ENCODE assay signal across 17 cellular contexts in the genomic region with DNA sequence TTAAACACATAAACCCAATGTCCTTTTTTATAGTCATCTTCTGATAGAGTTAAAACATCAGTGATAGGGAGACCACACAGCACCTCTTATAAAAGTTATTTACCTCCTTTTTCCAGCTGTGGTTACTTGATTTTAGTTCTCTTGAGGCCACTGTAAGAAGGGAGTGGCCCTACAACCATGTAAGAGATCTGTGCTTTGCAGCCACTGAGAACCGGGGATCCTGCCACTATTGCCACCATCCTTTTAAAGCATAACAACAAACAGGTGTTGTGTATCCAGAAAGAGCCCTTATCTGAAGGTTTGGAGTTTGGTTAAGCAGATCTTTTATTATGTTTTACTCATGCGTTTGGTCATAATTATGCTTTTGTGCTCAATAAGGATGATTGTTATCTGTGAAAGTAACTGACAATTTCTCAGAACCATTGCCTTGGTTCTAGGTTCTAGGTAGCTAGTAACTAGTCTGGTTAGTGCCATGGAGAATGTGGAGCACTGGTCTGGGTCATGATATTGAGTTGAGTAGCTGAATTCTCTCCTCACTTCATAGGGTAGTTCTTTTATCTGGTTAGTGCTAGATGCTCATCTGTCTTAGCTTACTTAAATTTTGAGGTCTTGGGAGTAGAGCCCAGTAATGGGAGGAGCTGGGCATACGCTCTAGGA. TPM values are rescaled to one million over a fixed set of nuclear protein-coding genes. Genes with fewer than 3 reads are reported as not detected.
DNase-seq lines count a peak whose midpoint lies in the region; ATAC-seq, FAIRE-seq and TF ChIP-seq lines count a peak whose summit lies in the region.
"Had no signal": no experiment of that assay in that cellular context is flagged by ENCODE, and none has a peak within 500 bp of the region (broad histone marks: within the 10 kb centered on the region; RNA-seq: fewer than 3 reads in every experiment).

No MANE protein-coding gene starts in this region.

- in situ Hi-C loops in GM12878 (cut with MboI): no loop called here

- WGBS in GM12878 (ENCODE audit: insufficient coverage, insufficient replicate concordance, low lambda C conversion rate, missing lambda C conversion rate): 63% methylated on average over 3 of the region's 3 CpGs
- WGBS in hepatocyte (ENCODE audit: low lambda C conversion rate, missing lambda C conversion rate): 85% methylated on average over 3 of the region's 3 CpGs

- no peaks in the 10 kb centered on the region for H3K36me3 ChIP-seq in PC-3 (ENCODE audit: low read depth, low read length)
- no peaks in the 10 kb centered on the region for H3K36me3 ChIP-seq in GM12878 (ENCODE audit: control insufficient read depth in 2 of 2, insufficient read depth in 2 of 2, low read length in 1 of 2)
- H3K36me3 ChIP-seq in effector memory CD4-positive, alpha-beta T cell (ENCODE audit: control insufficient read depth, insufficient read depth, low read length): no peaks in the 10 kb centered on the region
- no peaks in the 10 kb centered on the region for H3K36me3 ChIP-seq in hepatocyte (replicated peaks; ENCODE audit: insufficient read depth, low read depth)
- H3K36me3 ChIP-seq: adrenal gland, left ventricle myocardium inferior, SJSA1, stomach had no signal

- H3F3A ChIP-seq in PC-3 (ENCODE audit: low read length, unreplicated experiment): no peaks in the 10 kb centered on the region

- RAD21 ChIA-PET in GM12878 (lab: Charles Lee; ENCODE audit: unreplicated experiment): interaction anchor here (0.8 to 9.2 kb wide), 20 partner anchors 10 to 338 kb away, joined by 3 to 112 read pairs (median 4); no protein-coding TSS in a partner anchor

- H3K79me2 ChIP-seq in PC-3 (ENCODE audit: low read length): peaks cover 25% of the 10 kb centered on the region
- peaks cover 76% of the 10 kb centered on the region for H3K79me2 ChIP-seq in GM12878 (ENCODE audit: control insufficient read depth, insufficient read depth, low read length)
- peaks cover 59% of the 10 kb centered on the region for H3K79me2 ChIP-seq in hepatocyte

- H3K9me3 Mint-ChIP-seq in activated T-cell treated with anti-CD3 and anti-CD28 coated beads, Interleukin-2, amount 50 U/mL, for 72 hours: no peaks in the 10 kb centered on the region

- no peaks in the 10 kb centered on the region for H3K36me3 Mint-ChIP-seq in activated T-cell treated with anti-CD3 and anti-CD28 coated beads, Interleukin-2, amount 50 U/mL, for 72 hours (ENCODE audit: insufficient read depth in 2 of 2)

- H3K27ac ChIP-seq in PC-3 (ENCODE audit: low read length) (peak overlapping the region; percentile 37), GM12878 (ENCODE audit: control insufficient read depth, insufficient read depth) (peak overlapping the region; percentile 100), hepatocyte (no peak overlapping the region)
- H3K27ac ChIP-seq in effector memory CD4-positive, alpha-beta T cell (ENCODE audit: insufficient read depth, low read length, poor library complexity, severe bottlenecking): no peak overlapping the region
- H3K27ac ChIP-seq: adrenal gland, foreskin keratinocyte, left ventricle myocardium inferior, SJSA1, stomach had no signal

- POLR2A ChIA-PET in PC-3 (lab: Charles Lee; ENCODE audit: unreplicated experiment): no interaction called here
- POLR2A ChIA-PET in GM12878 (lab: Charles Lee): interaction anchor here (0.9 to 1.8 kb wide), 7 partner anchors 10 to 101 kb away, joined by 3 to 7 read pairs (median 3); no protein-coding TSS in a partner anchor

- ATAC-seq in activated T-cell treated with anti-CD3 and anti-CD28 coated beads, Interleukin-2, amount 50 U/mL, for 72 hours (replicated peaks in 1 of 2): peak; percentile 26 to 32
- no peak for ATAC-seq in PC-3
- 0 out of 3 replicates have a peak, but pooled peaks have one; percentile 1 for ATAC-seq in GM12878
- peak; percentile 8 for ATAC-seq in stimulated activated naive CD8-positive, alpha-beta T cell treated with anti-CD3 and anti-CD28 coated beads, Interleukin-15, Interleukin-2, amounts not matched to agents 100 U/mL and 50 U/mL, for 24 hours
- ATAC-seq: HCT116 had no signal

- no peaks in the 10 kb centered on the region for H3K27me3 ChIP-seq in PC-3 (ENCODE audit: low read length)
- no peaks in the 10 kb centered on the region for H3K27me3 ChIP-seq in GM12878 (replicated peaks in 1 of 2; ENCODE audit: control insufficient read depth in 2 of 2, insufficient read depth in 2 of 2, low read length in 1 of 2)
- no peaks in the 10 kb centered on the region for H3K27me3 ChIP-seq in effector memory CD4-positive, alpha-beta T cell (replicated peaks; ENCODE audit: control insufficient read depth, insufficient read depth, low read length, poor library complexity, severe bottlenecking)
- H3K27me3 ChIP-seq in hepatocyte: no peaks in the 10 kb centered on the region
- H3K27me3 ChIP-seq: adrenal gland, foreskin keratinocyte, SJSA1, stomach had no signal

- H3K4me1 Mint-ChIP-seq in activated T-cell treated with anti-CD3 and anti-CD28 coated beads, Interleukin-2, amount 50 U/mL, for 72 hours (ENCODE audit: low read depth): peaks cover 79% of the 10 kb centered on the region

- no peak for TF ChIP-seq CTCF in PC-3 (conservative IDR thresholded peaks at IDR 0.05; ENCODE audit: low read depth, low read length)
- TF ChIP-seq CTCF in GM12878 (IDR thresholded peaks at IDR 0.05 in 2 of 3, conservative IDR thresholded peaks at IDR 0.05 in 1 of 3; ENCODE audit: control insufficient read depth in 2 of 3, extremely low read depth in 1 of 3, insufficient read depth in 1 of 3, low read depth in 3 of 3, low read length in 3 of 3): no peak
- TF ChIP-seq CTCF in hepatocyte (IDR thresholded peaks at IDR 0.05; ENCODE audit: poor library complexity): no peak

- H3K27me3 Mint-ChIP-seq in activated T-cell treated with anti-CD3 and anti-CD28 coated beads, Interleukin-2, amount 50 U/mL, for 72 hours (ENCODE audit: low read depth): no peaks in the 10 kb centered on the region

- TF ChIP-seq EP300 in GM12878 (IDR thresholded peaks at IDR 0.05; ENCODE audit: borderline replicate concordance in 1 of 2, control insufficient read depth in 1 of 2, low read depth in 2 of 2, low read length in 2 of 2): no peak

- H3K27ac Mint-ChIP-seq in activated T-cell treated with anti-CD3 and anti-CD28 coated beads, Interleukin-2, amount 50 U/mL, for 72 hours: peak overlapping the region; percentile 14

- no peak for TF ChIP-seq RAD21 in GM12878 (IDR thresholded peaks at IDR 0.05; ENCODE audit: insufficient read depth, low read depth, low read length)

- CTCF ChIA-PET in PC-3 (lab: Charles Lee): interaction anchor here (0.6 to 1.0 kb wide), 2 partner anchors 22 to 118 kb away, joined by 3 read pairs; no protein-coding TSS in a partner anchor
- CTCF ChIA-PET in GM12878 (lab: Yijun Ruan, JAX): interaction anchor here (1.0 to 10.7 kb wide), 10 partner anchors 10 to 117 kb away, joined by 3 to 287 read pairs (median 6); no protein-coding TSS in a partner anchor

- BruUV-seq in PC-3 (replicated peaks; lab: Mats Ljungman, UMichigan) (no TSS peak), GM12878 (replicated peaks; lab: Mats Ljungman, UMichigan) (no TSS peak)

- SMC1A ChIA-PET in GM12878 (lab: Charles Lee; ENCODE audit: uncharacterized antibody, unreplicated experiment): interaction anchor here (0.9 to 11.1 kb wide), 23 partner anchors 10 to 356 kb away, joined by 3 to 223 read pairs (median 5); no protein-coding TSS in a partner anchor

- intact Hi-C loops in PC-3 (cut with micrococcal nuclease): loop anchor here (5.0 kb wide), 1 partner anchor 112 kb away; no protein-coding TSS in a partner anchor
- intact Hi-C loops in GM12878 (cut with micrococcal nuclease; ENCODE audit: unreplicated experiment): loop anchor here (2.0 to 10.0 kb wide), 2 partner anchors 53 to 1175 kb away; partner anchors contain the start of gene LSM8

- FAIRE-seq in GM12878 (lab: Jason Lieb, UNC): no peak
- FAIRE-seq: urothelium cell line had no signal

- H3K4me3 Mint-ChIP-seq in activated T-cell treated with anti-CD3 and anti-CD28 coated beads, Interleukin-2, amount 50 U/mL, for 72 hours: peak overlapping the region; percentile 36 to 79

- H3K4me3 ChIP-seq in PC-3 (ENCODE audit: low read length): no peak overlapping the region
- peak overlapping the region; percentile 46 for H3K4me3 ChIP-seq in GM12878
- no peak overlapping the region for H3K4me3 ChIP-seq in effector memory CD4-positive, alpha-beta T cell (ENCODE audit: insufficient read depth, low read depth, low read length, poor library complexity, severe bottlenecking)
- no peak overlapping the region for H3K4me3 ChIP-seq in hepatocyte
- H3K4me3 ChIP-seq: adrenal gland, left ventricle myocardium inferior, SJSA1, stomach had no signal

- DNase-seq in activated T-cell treated with anti-CD3 and anti-CD28 coated beads, Interleukin-2, amount 50 U/mL, for 72 hours: no peak
- DNase-seq in activated T-cell treated with anti-CD3 and anti-CD28 coated beads, Interleukin-2, amount 50 U/mL, for 1 hour: no peak
- DNase-seq in PC-3: no peak
- DNase-seq in GM12878 (ENCODE audit: low read depth, low spot score): no peak
- DNase-seq in stimulated activated naive CD8-positive, alpha-beta T cell treated with anti-CD3 and anti-CD28 coated beads, Interleukin-15, Interleukin-2, amounts not matched to agents 100 U/mL and 50 U/mL, for 24 hours: no peak
- DNase-seq in NCI-H1436 (lab: John Stamatoyannopoulos, UW): no peak
- no peak for DNase-seq in effector memory CD4-positive, alpha-beta T cell
- no peak for DNase-seq in hepatocyte (ENCODE audit: low spot score)
- DNase-seq: adrenal gland, left ventricle myocardium inferior, NCI-H1417, NCI-H446, stomach had no signal

- H3K9ac ChIP-seq in PC-3 (ENCODE audit: low read length) (no peak overlapping the region; the same call in 1 of the 2 replicates), GM12878 (ENCODE audit: control insufficient read depth, insufficient read depth, low read length) (peak overlapping the region; percentile 49; the same call in 1 of the 2 replicates)

- H3K4me2 ChIP-seq in PC-3 (ENCODE audit: low read length) (peak overlapping the region; percentile 7), GM12878 (ENCODE audit: control insufficient read depth, insufficient read depth) (peak overlapping the region; percentile 99), hepatocyte (no peak overlapping the region)

- H3K4me1 ChIP-seq in PC-3 (ENCODE audit: insufficient read depth, low read length) (peaks cover 24% of the 10 kb centered on the region), GM12878 (ENCODE audit: control insufficient read depth, insufficient read depth, low read length) (peaks cover 49% of the 10 kb centered on the region), hepatocyte (ENCODE audit: insufficient read depth) (no peaks in the 10 kb centered on the region)
- peaks cover 44% of the 10 kb centered on the region for H3K4me1 ChIP-seq in effector memory CD4-positive, alpha-beta T cell (ENCODE audit: control insufficient read depth, insufficient read depth, low read length, poor library complexity, severe bottlenecking)

- no peak for TF ChIP-seq POLR2A in GM12878 (IDR thresholded peaks at IDR 0.05; ENCODE audit: low read depth, low read length)

- H3K9me2 ChIP-seq in PC-3 (replicated peaks; ENCODE audit: low read length) (no peaks in the 10 kb centered on the region), hepatocyte (replicated peaks; ENCODE audit: insufficient read depth) (no peaks in the 10 kb centered on the region)

- no peak overlapping the region for H2AFZ ChIP-seq in PC-3 (ENCODE audit: low read length)
- H2AFZ ChIP-seq in GM12878 (ENCODE audit: control insufficient read depth, low read depth, low read length): no peak overlapping the region
- H2AFZ ChIP-seq in hepatocyte: no peak overlapping the region

- H4K20me1 ChIP-seq in PC-3 (ENCODE audit: low read length) (peaks cover 6% of the 10 kb centered on the region; the same call in 1 of the 2 replicates), GM12878 (ENCODE audit: control insufficient read depth, insufficient read depth) (no peaks in the 10 kb centered on the region), hepatocyte (ENCODE audit: insufficient read depth, poor library complexity, severe bottlenecking) (no peaks in the 10 kb centered on the region)

- H3K9me3 ChIP-seq in PC-3 (ENCODE audit: low read length) (no peaks in the 10 kb centered on the region), GM12878 (replicated peaks; ENCODE audit: control insufficient read depth, insufficient read depth, low read length) (no peaks in the 10 kb centered on the region), hepatocyte (ENCODE audit: low read depth) (no peaks in the 10 kb centered on the region)
- H3K9me3 ChIP-seq in effector memory CD4-positive, alpha-beta T cell (ENCODE audit: control insufficient read depth, low read length): no peaks in the 10 kb centered on the region
- H3K9me3 ChIP-seq: adrenal gland, left ventricle myocardium inferior, SJSA1, stomach had no signal

RNA-seq across cellular contexts. Expression of gene ST7, which starts 56.5 kb away (rescaled TPM):
- total RNA-seq in activated T-cell treated with anti-CD3 and anti-CD28 coated beads, Interleukin-2, amount 50 U/mL, for 72 hours: 1 to 10 TPM; 6.2 to 7.2 TPM
- total RNA-seq in PC-3 (2014; rRNA removed): 13.1 and 19.7 TPM in 2 replicates
- total RNA-seq in GM12878 (2013; cell fraction: nucleolus; rRNA removed): 157 and 175 TPM in 2 replicates
- 62.1 and 74.9 TPM in 2 replicates for total RNA-seq in GM12878 (2014; rRNA removed)
- total RNA-seq in GM12878 (2014; rRNA removed; fragmentation: Illumina TruSeq; extraction: Trizol): 27.5 and 27.7 TPM in 2 replicates
- total RNA-seq in GM12878 (2021): 46.0 and 46.9 TPM in 2 replicates
- polyA plus RNA-seq in GM12878 (2011; ENCODE audit: low read depth): 34.6 TPM
- polyA plus RNA-seq in GM12878 (2011; rRNA removed): 66.9 and 76.2 TPM in 2 replicates
- 43.6 and 50.4 TPM in 2 replicates for polyA plus RNA-seq in GM12878 (2011; cell fraction: cytosol; rRNA removed)
- polyA plus RNA-seq in GM12878 (2011; cell fraction: nucleus; rRNA removed): 43.1 and 57.6 TPM in 2 replicates
- 36.7 and 47.4 TPM in 2 replicates for polyA plus RNA-seq in GM12878 (2012)
- polyA plus RNA-seq in GM12878 (2014; fragmentation: Illumina TruSeq; extraction: Trizol): 76.4 and 90.7 TPM in 2 replicates
- polyA plus RNA-seq in GM12878 (2014; fragmentation: Nextera tagmentation; extraction: Ambion mirVana): 10 to 100 TPM; 49.9 to 50.5 TPM
- 56.6 and 63.9 TPM in 2 replicates for polyA plus RNA-seq in GM12878 (2014; rRNA removed)
- 10 to 100 TPM; 48.9 to 56.7 TPM for polyA plus RNA-seq in GM12878 (2016; fragmentation: Nextera tagmentation; extraction: Ambion mirVana)
- 74.1 and 76.4 TPM in 2 replicates for polyA minus RNA-seq in GM12878 (2011; rRNA and poly(A)+ RNA removed)
- 24.3 and 26.6 TPM in 2 replicates for polyA minus RNA-seq in GM12878 (2011; cell fraction: cytosol; rRNA and poly(A)+ RNA removed)
- 91.3 and 97.8 TPM in 2 replicates for polyA minus RNA-seq in GM12878 (2011; cell fraction: nucleus; rRNA and poly(A)+ RNA removed)
- total RNA-seq in hepatocyte: 28.3 and 38.5 TPM in 2 replicates
- 31.2 and 35.7 TPM in 2 replicates for polyA plus RNA-seq in hepatocyte

Comparison
In these comparisons a context has a peak if more than half of its experiments do, and no peak if none do; other contexts are left out.
1. H3K27ac ChIP-seq: peak in PC-3 (single experiment) and GM12878 (single experiment); none in effector memory CD4-positive, alpha-beta T cell (single experiment) and hepatocyte (single experiment).